1 cellular context compared by ENCODE assay signal in genomic region chr3:126423191-126424038, GRCh38.
TF ChIP-seq lines count a peak whose summit lies in the region.

No MANE protein-coding gene starts in this region.

TF ChIP-seq in H1, 55 proteins besides CTCF, POLR2A, EP300 and RAD21 (continued from another document):
- TF ChIP-seq KDM5A (IDR thresholded peaks at IDR 0.05; ENCODE audit: low read length), result no peak
TF ChIP-seq in H1: peak in this region for 0.
